15 cellular contexts compared by ENCODE assay signal in the genomic region with DNA sequence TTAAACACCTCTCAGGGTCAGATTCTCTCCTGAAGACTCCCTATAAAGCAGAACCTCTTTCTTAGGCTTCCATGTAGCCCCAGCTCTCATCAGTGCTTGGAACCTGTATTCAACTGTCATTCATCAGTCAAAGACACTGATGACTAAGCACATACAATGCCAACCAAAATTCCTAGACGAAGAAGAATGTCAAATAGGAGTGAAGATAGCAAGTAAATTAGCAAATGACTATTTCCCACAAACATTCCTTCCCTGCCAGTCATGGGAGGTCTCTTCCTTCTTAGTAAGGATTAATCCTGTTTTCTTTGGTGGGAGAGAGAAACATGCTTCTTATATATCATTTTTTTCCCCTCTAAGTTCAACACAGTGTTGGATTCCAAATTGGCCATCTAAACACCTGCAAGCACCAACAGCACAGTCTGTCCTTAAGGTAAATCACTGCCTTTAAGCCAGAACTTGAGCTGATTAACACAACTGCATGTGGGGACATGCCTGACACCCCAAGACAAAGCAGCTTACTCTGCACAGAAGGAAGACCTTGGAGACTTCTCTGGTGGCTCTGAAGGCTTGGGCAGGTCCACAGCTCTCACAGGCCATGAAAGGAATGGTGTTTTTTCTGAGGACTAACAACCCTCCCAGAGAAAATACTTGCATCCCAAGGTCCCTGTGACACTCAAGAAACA. TPM values are rescaled to one million over a fixed set of nuclear protein-coding genes. Genes with fewer than 3 reads are reported as not detected.
A peak's percentile ranks its signal among the peaks of the same experiment; 100 is the strongest.
DNase-seq lines count a peak whose midpoint lies in the region; FAIRE-seq and TF ChIP-seq lines count a peak whose summit lies in the region.
"Had no signal": no experiment of that assay in that cellular context is flagged by ENCODE, and none has a peak within 500 bp of the region (broad histone marks: within the 10 kb centered on the region; RNA-seq: fewer than 3 reads in every experiment).

No MANE protein-coding gene starts in this region.

- H3K4me3 ChIP-seq in AG10803 (ENCODE audit: low read length) (no peak overlapping the region), bronchial epithelial cell (ENCODE audit: low read depth, low read length) (no peak overlapping the region), kidney epithelial cell (ENCODE audit: low read depth, low read length) (no peak overlapping the region), SJCRH30 (no peak overlapping the region)

- no peaks in the 10 kb centered on the region for H3K36me3 Mint-ChIP-seq in activated T-helper 2 cell treated with anti-CD3 and anti-CD28 coated beads, Interferon-gamma antibody, Interleukin-2, Interleukin-4, amounts not matched to agents 10 μg/mL and 5 μg/mL and 100 μg/mL, durations not matched to agents 14 hours and 24 hours and 36 hours (ENCODE audit: low read depth)
- H3K36me3 Mint-ChIP-seq: CD14-positive monocyte had no signal

- no peak for FAIRE-seq in bronchial epithelial cell (lab: Jason Lieb, UNC)

- peaks cover 14% of the 10 kb centered on the region; the same call in 1 of the 2 replicates for H3K9me3 ChIP-seq in SJCRH30 (replicated peaks)

- H3K4me3 Mint-ChIP-seq in activated T-helper 2 cell treated with anti-CD3 and anti-CD28 coated beads, Interferon-gamma antibody, Interleukin-2, Interleukin-4, amounts not matched to agents 10 μg/mL and 5 μg/mL and 100 μg/mL, durations not matched to agents 14 hours and 24 hours and 36 hours (ENCODE audit: low read depth): no peak overlapping the region
- H3K4me3 Mint-ChIP-seq: CD14-positive monocyte; dendritic cell treated with granulocyte-macrophage colony-stimulating factor and Interleukin-4, amounts not matched to agents 40 ng/mL and 50 ng/mL, for 4 days; nephron progenitor cell had no signal

- H3K27ac ChIP-seq in SJCRH30: no peak overlapping the region

- H3K9me3 Mint-ChIP-seq in activated T-helper 2 cell treated with anti-CD3 and anti-CD28 coated beads, Interferon-gamma antibody, Interleukin-2, Interleukin-4, amounts not matched to agents 10 μg/mL and 5 μg/mL and 100 μg/mL, durations not matched to agents 14 hours and 24 hours and 36 hours: peaks cover 14% of the 10 kb centered on the region

- intact Hi-C loops in activated T-helper 2 cell treated with anti-CD3 and anti-CD28 coated beads, Interferon-gamma antibody, Interleukin-2, Interleukin-4, amounts not matched to agents 10 μg/mL and 5 μg/mL and 100 μg/mL, durations not matched to agents 14 hours and 24 hours and 36 hours (cut with micrococcal nuclease): no loop called here

- TF ChIP-seq CTCF in AG10803 (conservative IDR thresholded peaks at IDR 0.05; ENCODE audit: low read length): no peak
- TF ChIP-seq CTCF in bronchial epithelial cell (IDR thresholded peaks at IDR 0.05; ENCODE audit: insufficient read depth, low read length, severe bottlenecking): no peak
- TF ChIP-seq CTCF in kidney epithelial cell (IDR thresholded peaks at IDR 0.05; ENCODE audit: insufficient read depth, low read length, poor library complexity, severe bottlenecking): no peak

- H3K27ac Mint-ChIP-seq in activated T-helper 2 cell treated with anti-CD3 and anti-CD28 coated beads, Interferon-gamma antibody, Interleukin-2, Interleukin-4, amounts not matched to agents 10 μg/mL and 5 μg/mL and 100 μg/mL, durations not matched to agents 14 hours and 24 hours and 36 hours: no peak overlapping the region
- H3K27ac Mint-ChIP-seq: CD14-positive monocyte; dendritic cell treated with granulocyte-macrophage colony-stimulating factor and Interleukin-4, amounts not matched to agents 40 ng/mL and 50 ng/mL, for 4 days; nephron progenitor cell had no signal

- H3K36me3 ChIP-seq in bronchial epithelial cell (ENCODE audit: control insufficient read depth, insufficient read depth, low read length) (no peaks in the 10 kb centered on the region), kidney epithelial cell (ENCODE audit: control insufficient read depth, insufficient read depth, low read length) (no peaks in the 10 kb centered on the region), SJCRH30 (no peaks in the 10 kb centered on the region)

- peaks cover 4% of the 10 kb centered on the region for H3K27me3 Mint-ChIP-seq in activated T-helper 2 cell treated with anti-CD3 and anti-CD28 coated beads, Interferon-gamma antibody, Interleukin-2, Interleukin-4, amounts not matched to agents 10 μg/mL and 5 μg/mL and 100 μg/mL, durations not matched to agents 14 hours and 24 hours and 36 hours (ENCODE audit: low read depth)

- no peaks in the 10 kb centered on the region for H3K27me3 ChIP-seq in bronchial epithelial cell (ENCODE audit: control insufficient read depth, insufficient read depth, low read length)
- H3K27me3 ChIP-seq in kidney epithelial cell (ENCODE audit: control insufficient read depth, insufficient read depth, low read length): no peaks in the 10 kb centered on the region
- no peaks in the 10 kb centered on the region for H3K27me3 ChIP-seq in SJCRH30

- peak; percentile 91 for DNase-seq in AG10803 (ENCODE audit: low read depth)
- peak; percentile 97 for DNase-seq in LHCN-M2 (ENCODE audit: low read depth)
- DNase-seq in bronchial epithelial cell (ENCODE audit: low read depth): peak; percentile 90
- peak; percentile 94 for DNase-seq in kidney epithelial cell (ENCODE audit: low read depth)
- no peak for DNase-seq in stimulated activated CD4-positive, alpha-beta T cell treated with anti-CD3 and anti-CD28 coated beads, Interleukin-15, amount 100 ng/mL, for 24 hours
- no peak for DNase-seq in mesenteric fat pad (ENCODE audit: low spot score)
- no peak for DNase-seq in activated T-helper 2 cell treated with anti-CD3 and anti-CD28 coated beads, Interferon-gamma antibody, Interleukin-2, Interleukin-4, amounts not matched to agents 10 μg/mL and 5 μg/mL and 100 μg/mL, durations not matched to agents 14 hours and 24 hours and 36 hours (ENCODE audit: low spot score)
- DNase-seq in SJCRH30: no peak
- DNase-seq: activated CD4-positive, CD25-positive, alpha-beta regulatory T cell; NCI-H2029; nephron progenitor cell; RPMI8226; stimulated activated naive CD4-positive, alpha-beta T cell had no signal

- no peaks in the 10 kb centered on the region for H3K4me1 ChIP-seq in SJCRH30

- H3K4me1 Mint-ChIP-seq in activated T-helper 2 cell treated with anti-CD3 and anti-CD28 coated beads, Interferon-gamma antibody, Interleukin-2, Interleukin-4, amounts not matched to agents 10 μg/mL and 5 μg/mL and 100 μg/mL, durations not matched to agents 14 hours and 24 hours and 36 hours (ENCODE audit: low read depth): no peaks in the 10 kb centered on the region
- H3K4me1 Mint-ChIP-seq: CD14-positive monocyte had no signal

RNA-seq across cellular contexts. Expression of a gene that starts 47.5 kb away (rescaled TPM):
- total RNA-seq in LHCN-M2 (2014; rRNA removed) (17.3 and 22.1 TPM in 2 replicates), bronchial epithelial cell (8.8 and 10.3 TPM in 2 replicates), kidney epithelial cell (35.7 and 43.1 TPM in 2 replicates), mesenteric fat pad (49.4 TPM)
- 18.5 TPM for polyA plus RNA-seq in LHCN-M2 (2012)
- 3.5 and 4.1 TPM in 2 replicates for total RNA-seq in activated T-helper 2 cell treated with anti-CD3 and anti-CD28 coated beads, Interferon-gamma antibody, Interleukin-2, Interleukin-4, amounts not matched to agents 10 μg/mL and 5 μg/mL and 100 μg/mL, durations not matched to agents 14 hours and 24 hours and 36 hours
- not detected in 2 replicates for total RNA-seq in SJCRH30 (2014; rRNA removed; shearing (Covaris generic))

Comparison
In these comparisons a context has a peak if more than half of its experiments do, and no peak if none do; other contexts are left out.
1. DNase-seq: peak in AG10803 (single experiment), LHCN-M2 (single experiment), bronchial epithelial cell (single experiment) and kidney epithelial cell (single experiment); none in stimulated activated CD4-positive, alpha-beta T cell treated with anti-CD3 and anti-CD28 coated beads, Interleukin-15, amount 100 ng/mL, for 24 hours (single experiment), mesenteric fat pad (single experiment), activated T-helper 2 cell treated with anti-CD3 and anti-CD28 coated beads, Interferon-gamma antibody, Interleukin-2, Interleukin-4, amounts not matched to agents 10 μg/mL and 5 μg/mL and 100 μg/mL, durations not matched to agents 14 hours and 24 hours and 36 hours (single experiment) and SJCRH30 (0 of 2).